Comparison of ENCODE assay signal across 1 cellular context in the genomic region with DNA sequence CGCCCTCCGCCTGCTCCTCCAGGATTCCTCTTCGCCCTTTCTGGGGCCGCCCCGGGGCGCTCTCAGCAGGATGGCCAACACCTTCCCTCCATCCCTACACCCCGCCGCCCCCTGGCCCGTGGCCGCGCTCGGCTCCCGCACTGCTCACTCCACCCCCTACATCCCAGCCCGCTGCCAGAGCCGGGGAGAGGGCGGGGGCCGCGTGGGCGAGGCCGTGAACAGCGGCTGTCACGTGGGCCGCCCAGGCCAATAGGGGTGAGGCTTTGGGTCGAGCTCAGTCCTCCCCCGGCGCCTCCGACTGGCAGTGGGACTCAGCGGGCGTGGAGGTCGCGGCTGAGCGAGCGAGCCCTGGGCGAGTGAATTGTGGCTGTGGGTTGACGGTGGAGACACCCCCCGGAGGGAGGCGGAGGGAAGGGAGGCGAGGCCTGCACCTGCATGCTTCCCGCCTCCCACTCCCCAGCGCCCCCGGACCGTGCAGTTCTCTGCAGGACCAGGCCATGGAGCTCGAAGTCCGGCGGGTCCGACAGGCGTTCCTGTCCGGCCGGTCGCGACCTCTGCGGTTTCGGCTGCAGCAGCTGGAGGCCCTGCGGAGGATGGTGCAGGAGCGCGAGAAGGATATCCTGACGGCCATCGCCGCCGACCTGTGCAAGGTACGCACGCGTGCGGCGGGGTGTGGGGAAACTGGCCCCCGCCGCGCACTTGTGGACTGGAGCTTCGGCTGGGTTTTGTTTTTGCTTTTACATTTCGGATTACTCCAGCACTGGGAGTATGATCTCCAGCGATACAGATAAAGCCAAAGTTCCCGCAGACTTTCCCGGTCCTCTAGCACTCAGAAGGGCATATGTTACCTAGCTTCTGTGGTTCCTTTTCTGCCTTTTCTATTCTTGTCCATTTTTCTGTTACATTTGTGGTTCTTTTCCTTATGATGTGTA.
TF ChIP-seq lines count a peak whose summit lies in the region.

A gene (plus strand): TSS at position 277 of the 932 bp plus-strand sequence. CDS start 221 bp downstream, at position 498.

TF ChIP-seq in K562, 482 proteins besides CTCF, POLR2A, EP300 and RAD21 (continued from another document):
- TF ChIP-seq, protein P1, sequence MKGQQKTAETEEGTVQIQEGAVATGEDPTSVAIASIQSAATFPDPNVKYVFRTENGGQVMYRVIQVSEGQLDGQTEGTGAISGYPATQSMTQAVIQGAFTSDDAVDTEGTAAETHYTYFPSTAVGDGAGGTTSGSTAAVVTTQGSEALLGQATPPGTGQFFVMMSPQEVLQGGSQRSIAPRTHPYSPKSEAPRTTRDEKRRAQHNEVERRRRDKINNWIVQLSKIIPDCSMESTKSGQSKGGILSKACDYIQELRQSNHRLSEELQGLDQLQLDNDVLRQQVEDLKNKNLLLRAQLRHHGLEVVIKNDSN (CRISPR knock-in tag; IDR thresholded peaks at IDR 0.05), result peak; percentile 90
- TF ChIP-seq NRF1 (conservative IDR thresholded peaks at IDR 0.05 in 1 of 2, IDR thresholded peaks at IDR 0.05 in 1 of 2) (peak in 1 of 2 experiments; percentile 53; a peak in 2 of 4 replicates), CTBP1 (IDR thresholded peaks at IDR 0.05; ENCODE audit: borderline replicate concordance) (0 out of 2 replicates have a peak, but pooled peaks have one; percentile 11), HDAC8 (tag; IDR thresholded peaks at IDR 0.05) (no peak), FOXJ2 (tag; IDR thresholded peaks at IDR 0.05) (no peak), RAD51 (IDR thresholded peaks at IDR 0.05; ENCODE audit: borderline replicate concordance, low read depth) (peak; percentile 82), FIP1L1 (IDR thresholded peaks at IDR 0.05; ENCODE audit: low read depth, low read length, poor library complexity, severe bottlenecking) (no peak)
